In genomic region chr6:13404892-13405254, GRCh38 we compare ENCODE assay signal across 24 cellular contexts.
A peak's percentile ranks its signal among the peaks of the same experiment; 100 is the strongest.
DNase-seq lines count a peak whose midpoint lies in the region; ATAC-seq and TF ChIP-seq lines count a peak whose summit lies in the region.
"Had no signal": no experiment of that assay in that cellular context is flagged by ENCODE, and none has a peak within 500 bp of the region (broad histone marks: within the 10 kb centered on the region; RNA-seq: fewer than 3 reads in every experiment).

No MANE protein-coding gene starts in this region.

- TF ChIP-seq POLR2A in body of pancreas (IDR thresholded peaks at IDR 0.05): no peak

- H3K27me3 ChIP-seq in RWPE2 (ENCODE audit: insufficient read depth, poor library complexity, severe bottlenecking): no peaks in the 10 kb centered on the region
- H3K27me3 ChIP-seq in skeletal muscle satellite cell (ENCODE audit: control insufficient read depth, insufficient read depth, low read length): no peaks in the 10 kb centered on the region
- no peaks in the 10 kb centered on the region for H3K27me3 ChIP-seq in body of pancreas

- DNase-seq in CD14-positive monocyte (ENCODE audit: low spot score) (no peak), RWPE2 (ENCODE audit: low spot score) (no peak), left lobe of liver (ENCODE audit: low spot score) (peak; percentile 23), DMS79 treated with DMSO at 0.1 percent for 48 hours (lab: John Stamatoyannopoulos, UW) (no peak), body of pancreas (no peak), DMS153 (lab: John Stamatoyannopoulos, UW) (no peak)
- DNase-seq: activated CD4-positive, alpha-beta T cell treated with anti-CD3 and anti-CD28 coated beads, Interleukin-2, amount 10 ng/mL, durations not matched to agents 7 days and 5 days; activated naive CD4-positive, alpha-beta T cell treated with anti-CD3 and anti-CD28 coated beads, Interleukin-2, amount 10 ng/mL, durations not matched to agents 7 days and 5 days; amniotic stem cell; CD4-positive, CD25-positive, alpha-beta regulatory T cell; DMS 273 treated with DMSO at 0.1 percent for 48 hours; left colon; mucosa of descending colon; NCI-H1417; NCI-H2081; posterior cingulate gyrus; SHP77; stimulated activated CD4-positive, alpha-beta T cell treated with anti-CD3 and anti-CD28 coated beads, Interleukin-2, amount 100 ng/mL, for 48 hours had no signal

- H3K36me3 Mint-ChIP-seq in CD14-positive monocyte: peaks cover 5 to 14% of the 10 kb centered on the region in 2 donors
- H3K36me3 Mint-ChIP-seq: activated naive CD4-positive, alpha-beta T cell treated with anti-CD3 and anti-CD28 coated beads, Interleukin-2, amount 10 ng/mL, durations not matched to agents 7 days and 5 days; CD4-positive, CD25-positive, alpha-beta regulatory T cell; stimulated activated effector memory CD8-positive, alpha-beta T cell treated with anti-CD3 and anti-CD28 coated beads, Interleukin-12 subunit alpha, Interleukin-12 subunit beta, amount 100 ng/mL, for 72 hours had no signal

- no peaks in the 10 kb centered on the region for H3K36me3 ChIP-seq in RWPE2 (ENCODE audit: low read depth)
- H3K36me3 ChIP-seq in skeletal muscle satellite cell (ENCODE audit: insufficient read depth, low read length): no peaks in the 10 kb centered on the region
- H3K36me3 ChIP-seq in body of pancreas (replicated peaks in 1 of 2; ENCODE audit: insufficient read depth in 1 of 2, low read depth in 2 of 2): no peaks in the 10 kb centered on the region

- H3K9me3 Mint-ChIP-seq in CD14-positive monocyte: peaks cover 0 to 3% (median 0%) of the 10 kb centered on the region in 7 donors
- H3K9me3 Mint-ChIP-seq: activated CD4-positive, alpha-beta T cell treated with anti-CD3 and anti-CD28 coated beads, Interleukin-2, amount 10 ng/mL, durations not matched to agents 7 days and 5 days; activated naive CD4-positive, alpha-beta T cell treated with anti-CD3 and anti-CD28 coated beads, Interleukin-2, amount 10 ng/mL, durations not matched to agents 7 days and 5 days; activated T-helper 1 cell treated with anti-CD3 and anti-CD28 coated beads, Interleukin-12 subunit alpha, Interleukin-12 subunit beta, Interleukin-2, Interleukin-4 antibody, amounts not matched to agents 30 ng/mL and 10 ng/mL and 1 ng/mL, durations not matched to agents 14 hours and 24 hours and 36 hours; stimulated activated effector memory CD8-positive, alpha-beta T cell treated with anti-CD3 and anti-CD28 coated beads, Interleukin-12 subunit alpha, Interleukin-12 subunit beta, amount 100 ng/mL, for 72 hours had no signal

- no peak overlapping the region for H3K4me3 Mint-ChIP-seq in CD14-positive monocyte
- H3K4me3 Mint-ChIP-seq: activated CD4-positive, alpha-beta T cell treated with anti-CD3 and anti-CD28 coated beads, Interleukin-2, amount 10 ng/mL, durations not matched to agents 7 days and 5 days; activated naive CD4-positive, alpha-beta T cell treated with anti-CD3 and anti-CD28 coated beads, Interleukin-2, amount 10 ng/mL, durations not matched to agents 7 days and 5 days; activated T-helper 1 cell treated with anti-CD3 and anti-CD28 coated beads, Interleukin-12 subunit alpha, Interleukin-12 subunit beta, Interleukin-2, Interleukin-4 antibody, amounts not matched to agents 30 ng/mL and 10 ng/mL and 1 ng/mL, durations not matched to agents 14 hours and 24 hours and 36 hours; CD4-positive, CD25-positive, alpha-beta regulatory T cell; neural crest cell; stimulated activated effector memory CD8-positive, alpha-beta T cell treated with anti-CD3 and anti-CD28 coated beads, Interleukin-12 subunit alpha, Interleukin-12 subunit beta, amount 100 ng/mL, for 72 hours had no signal

- peak overlapping the region; percentile 92 for H3K27ac ChIP-seq in RWPE2 (ENCODE audit: poor library complexity, severe bottlenecking)
- H3K27ac ChIP-seq in body of pancreas: peak overlapping the region in 1 of 4 donors; percentile 59

- ATAC-seq in RWPE2 (ENCODE audit: low read depth): no peak
- no peak for ATAC-seq in left lobe of liver
- no peak for ATAC-seq in GM21423 (IDR thresholded peaks at IDR 0.05; ENCODE audit: unreplicated experiment)
- ATAC-seq in body of pancreas: no peak
- ATAC-seq: left colon; mucosa of descending colon; stimulated activated effector memory CD8-positive, alpha-beta T cell treated with anti-CD3 and anti-CD28 coated beads, Interleukin-12 subunit alpha, Interleukin-12 subunit beta, amount 100 ng/mL, for 72 hours had no signal

- H3K4me1 ChIP-seq in RWPE2 (ENCODE audit: insufficient read depth, poor library complexity, severe bottlenecking): peaks cover 44% of the 10 kb centered on the region
- H3K4me1 ChIP-seq in skeletal muscle satellite cell (ENCODE audit: control insufficient read depth, insufficient read depth, low read length): peaks cover 24% of the 10 kb centered on the region
- H3K4me1 ChIP-seq in body of pancreas: peaks cover 6% of the 10 kb centered on the region

- peaks cover 0 to 9% (median 0%) of the 10 kb centered on the region in 3 donors for H3K27me3 Mint-ChIP-seq in CD14-positive monocyte (ENCODE audit: low read depth in 3 of 3)

- no peak for TF ChIP-seq CTCF in CD14-positive monocyte (IDR thresholded peaks at IDR 0.05)
- no peak for TF ChIP-seq CTCF in RWPE2 (IDR thresholded peaks at IDR 0.05; ENCODE audit: poor library complexity, severe bottlenecking)
- TF ChIP-seq CTCF in body of pancreas (IDR thresholded peaks at IDR 0.05): no peak

- peak overlapping the region; percentile 85 to 95 (median 91) for H3K27ac Mint-ChIP-seq in CD14-positive monocyte
- H3K27ac Mint-ChIP-seq: activated CD4-positive, alpha-beta T cell treated with anti-CD3 and anti-CD28 coated beads, Interleukin-2, amount 10 ng/mL, durations not matched to agents 7 days and 5 days; activated naive CD4-positive, alpha-beta T cell treated with anti-CD3 and anti-CD28 coated beads, Interleukin-2, amount 10 ng/mL, durations not matched to agents 7 days and 5 days; activated T-helper 1 cell treated with anti-CD3 and anti-CD28 coated beads, Interleukin-12 subunit alpha, Interleukin-12 subunit beta, Interleukin-2, Interleukin-4 antibody, amounts not matched to agents 30 ng/mL and 10 ng/mL and 1 ng/mL, durations not matched to agents 14 hours and 24 hours and 36 hours; CD4-positive, CD25-positive, alpha-beta regulatory T cell; stimulated activated effector memory CD8-positive, alpha-beta T cell treated with anti-CD3 and anti-CD28 coated beads, Interleukin-12 subunit alpha, Interleukin-12 subunit beta, amount 100 ng/mL, for 72 hours had no signal

- H3K4me1 Mint-ChIP-seq in CD14-positive monocyte: peaks cover 59% of the 10 kb centered on the region
- H3K4me1 Mint-ChIP-seq: CD4-positive, CD25-positive, alpha-beta regulatory T cell; stimulated activated effector memory CD8-positive, alpha-beta T cell treated with anti-CD3 and anti-CD28 coated beads, Interleukin-12 subunit alpha, Interleukin-12 subunit beta, amount 100 ng/mL, for 72 hours had no signal

- peak overlapping the region; percentile 58 for H3K4me2 ChIP-seq in skeletal muscle satellite cell (ENCODE audit: low read length)

- intact Hi-C loops in CD14-positive monocyte (cut with micrococcal nuclease) (loop anchor here in 1 of 2 donors (5.0 to 10.0 kb wide), 2 partner anchors 50 to 122 kb away; no protein-coding TSS in a partner anchor), body of pancreas (cut with DNase I) (no loop called here)

- no peaks in the 10 kb centered on the region for H3K9me3 ChIP-seq in RWPE2 (ENCODE audit: severe bottlenecking)
- no peaks in the 10 kb centered on the region for H3K9me3 ChIP-seq in skeletal muscle satellite cell (replicated peaks; ENCODE audit: low read length)
- H3K9me3 ChIP-seq in body of pancreas: no peaks in the 10 kb centered on the region
- H3K9me3 ChIP-seq: mucosa of descending colon had no signal

- H3K4me3 ChIP-seq in RWPE2 (ENCODE audit: severe bottlenecking): no peak overlapping the region
- H3K4me3 ChIP-seq in skeletal muscle satellite cell (ENCODE audit: low read length): no peak overlapping the region
- H3K4me3 ChIP-seq in body of pancreas: no peak overlapping the region
- H3K4me3 ChIP-seq: coronary artery, mucosa of descending colon had no signal

- H3K9ac ChIP-seq in skeletal muscle satellite cell (ENCODE audit: low read depth, low read length): no peak overlapping the region
